In the genomic region with DNA sequence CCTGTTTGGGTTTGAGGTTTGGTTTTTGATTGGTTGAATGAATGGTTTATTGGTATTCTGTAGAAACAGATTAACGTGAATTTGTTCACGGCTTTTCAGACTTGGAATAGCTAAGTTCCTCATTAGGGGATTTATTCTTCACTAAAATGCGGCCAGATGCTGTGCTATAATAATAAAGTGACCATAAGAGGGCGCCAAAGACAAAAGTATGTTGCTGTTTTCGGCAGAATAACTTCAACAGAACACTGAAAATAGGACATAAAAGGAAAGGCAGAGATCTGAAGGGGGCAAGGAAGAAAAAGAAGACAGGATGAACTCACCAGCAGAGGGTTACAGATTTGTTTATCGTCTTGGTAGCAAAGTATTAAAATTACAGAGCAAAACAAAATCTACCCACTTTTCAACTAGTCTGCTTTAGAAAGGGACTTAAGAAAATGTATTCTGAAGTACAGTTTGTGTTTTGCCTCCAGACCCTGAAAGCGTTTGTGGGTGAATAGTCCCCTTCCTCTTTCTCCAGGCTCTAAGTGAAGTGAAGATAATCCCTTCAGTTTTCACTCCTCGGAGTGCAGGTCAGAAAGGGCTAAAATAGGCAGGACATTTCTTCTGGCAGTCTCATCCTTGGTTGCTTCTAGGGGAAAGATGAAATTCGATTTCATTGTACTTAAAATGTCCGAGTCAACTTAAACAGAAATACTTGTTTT, we compare ENCODE assay signal across 8 cellular contexts.
DNase-seq lines count a peak whose midpoint lies in the region; ATAC-seq and TF ChIP-seq lines count a peak whose summit lies in the region.

No MANE protein-coding gene starts in this region.

- H3K9me3 Mint-ChIP-seq in HFFc6 (no peaks in the 10 kb centered on the region), glutamatergic neuron (ENCODE audit: unreplicated experiment) (no peaks in the 10 kb centered on the region)

- peak; percentile 4 for DNase-seq in GDM1 (lab: John Stamatoyannopoulos, UW)
- DNase-seq in HFFc6, result peak; percentile 56
- peak; percentile 75 for DNase-seq in NCI-H2171 (lab: John Stamatoyannopoulos, UW)
- no peak for DNase-seq in glutamatergic neuron
- peak; percentile 85 for DNase-seq in pons (ENCODE audit: low spot score)
- no peak for DNase-seq in left colon
- DNase-seq in stimulated activated CD4-positive, alpha-beta T cell treated with anti-CD3 and anti-CD28 coated beads, Interleukin-12 subunit alpha, Interleukin-12 subunit beta, amount 100 ng/mL, for 4 hours, result no peak

- intact Hi-C loops in left colon (cut with DNase I, micrococcal nuclease), result loop anchor here in 1 of 2 donors (5.0 kb wide), 1 partner anchor 842 kb away; no protein-coding TSS in a partner anchor

- H3K4me1 Mint-ChIP-seq in HFFc6 (ENCODE audit: low read depth), result no peaks in the 10 kb centered on the region
- no peaks in the 10 kb centered on the region for H3K4me1 Mint-ChIP-seq in glutamatergic neuron (ENCODE audit: low read depth, unreplicated experiment)

- H3K4me3 Mint-ChIP-seq in HFFc6 (no peak overlapping the region), glutamatergic neuron (ENCODE audit: unreplicated experiment) (no peak overlapping the region)

- TF ChIP-seq CTCF in HFFc6 (IDR thresholded peaks at IDR 0.05) (peak; percentile 89), VCaP (conservative IDR thresholded peaks at IDR 0.05) (peak; percentile 79), glutamatergic neuron (IDR thresholded peaks at IDR 0.05; ENCODE audit: partially characterized antibody, unreplicated experiment) (peak; percentile 81)

- no peak overlapping the region for H3K27ac ChIP-seq in VCaP

- H3K36me3 Mint-ChIP-seq in HFFc6 (ENCODE audit: low read depth), result no peaks in the 10 kb centered on the region
- H3K36me3 Mint-ChIP-seq in glutamatergic neuron (ENCODE audit: unreplicated experiment), result no peaks in the 10 kb centered on the region

- H3K27ac Mint-ChIP-seq in HFFc6 (no peak overlapping the region), glutamatergic neuron (ENCODE audit: unreplicated experiment) (no peak overlapping the region)

- H3K27me3 Mint-ChIP-seq in HFFc6 (ENCODE audit: insufficient read depth) (peaks cover 6% of the 10 kb centered on the region), glutamatergic neuron (ENCODE audit: unreplicated experiment) (no peaks in the 10 kb centered on the region)

- no peak for ATAC-seq in left colon

Comparison
In these comparisons a context has a peak if more than half of its experiments do, and no peak if none do; other contexts are left out.
1. DNase-seq: peak in GDM1 (single experiment), HFFc6 (single experiment), NCI-H2171 (single experiment) and pons (single experiment); none in glutamatergic neuron (single experiment), left colon (0 of 2) and stimulated activated CD4-positive, alpha-beta T cell treated with anti-CD3 and anti-CD28 coated beads, Interleukin-12 subunit alpha, Interleukin-12 subunit beta, amount 100 ng/mL, for 4 hours (single experiment).
2. Peak in every context shown above with its lines, with median percentiles within 50 percentile points of each other: CTCF ChIP-seq.